Comparison of ENCODE assay signal across 1 cellular context in genomic region chr7:100896743-100897051, GRCh38.
TF ChIP-seq lines count a peak whose summit lies in the region.

No MANE protein-coding gene starts in this region.

TF ChIP-seq in GM23338, 12 proteins besides CTCF, POLR2A, EP300 and RAD21 (continued from another document):
- no peak for TF ChIP-seq ZNF462 (CRISPR knock-in tag; IDR thresholded peaks at IDR 0.05)
- no peak for TF ChIP-seq EZH2 (IDR thresholded peaks at IDR 0.05; ENCODE audit: low read depth, unreplicated experiment)
- no peak for TF ChIP-seq NANOG (IDR thresholded peaks at IDR 0.05; ENCODE audit: borderline replicate concordance)
- TF ChIP-seq REST (IDR thresholded peaks at IDR 0.05; ENCODE audit: unreplicated experiment), result no peak
- TF ChIP-seq POLR2AphosphoS5 (IDR thresholded peaks at IDR 0.05; ENCODE audit: low read depth), result no peak
- no peak for TF ChIP-seq EZH2phosphoT487 (IDR thresholded peaks at IDR 0.05; ENCODE audit: unreplicated experiment)
- no peak for TF ChIP-seq CREB1 (CRISPR knock-in tag; IDR thresholded peaks at IDR 0.05; ENCODE audit: low read depth)
- no peak for TF ChIP-seq JUNB (IDR thresholded peaks at IDR 0.05; ENCODE audit: unreplicated experiment)
- TF ChIP-seq ETS1 (IDR thresholded peaks at IDR 0.05), result no peak
- TF ChIP-seq STAT1 (IDR thresholded peaks at IDR 0.05; ENCODE audit: unreplicated experiment), result no peak
- TF ChIP-seq ZNF114 (CRISPR knock-in tag; IDR thresholded peaks at IDR 0.05), result no peak
